Comparison of ENCODE assay signal across 30 cellular contexts in the genomic region with DNA sequence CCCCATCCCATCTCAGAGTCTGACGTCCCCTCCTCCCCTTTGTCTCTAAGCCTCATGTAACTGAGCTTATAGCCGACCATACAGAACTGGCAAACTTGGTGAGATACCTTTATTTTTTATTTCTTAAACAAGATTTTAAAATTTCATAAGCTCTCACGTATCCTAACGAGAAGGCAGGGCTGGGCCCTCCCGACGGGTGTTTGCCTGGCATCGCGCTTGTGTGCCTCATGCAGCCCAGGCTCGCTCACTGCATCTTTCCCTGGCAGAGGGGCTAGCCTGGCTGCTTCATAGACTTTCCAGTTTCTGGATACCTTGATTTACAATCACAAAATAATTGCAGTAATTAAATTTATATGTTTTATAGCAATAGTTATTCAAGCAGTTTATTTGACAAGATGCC.
"Had no signal": no experiment of that assay in that cellular context is flagged by ENCODE, and none has a peak within 500 bp of the region (broad histone marks: within the 10 kb centered on the region; RNA-seq: fewer than 3 reads in every experiment).

No MANE protein-coding gene starts in this region.

- H3K27me3 ChIP-seq: adrenal gland, body of pancreas, esophagus muscularis mucosa, foreskin keratinocyte, gastrocnemius medialis had no signal

- DNase-seq: activated CD4-positive, alpha-beta memory T cell treated with anti-CD3 and anti-CD28 coated beads for 36 hours; activated CD4-positive, alpha-beta T cell treated with anti-CD3 and anti-CD28 coated beads for 36 hours; activated CD4-positive, alpha-beta T cell treated with anti-CD3 and anti-CD28 coated beads, Interleukin-2, amount 10 ng/mL, durations not matched to agents 24 days and 14 days; activated CD4-positive, CD25-positive, alpha-beta regulatory T cell; activated CD4-positive, CD25-positive, alpha-beta regulatory T cell treated with anti-CD3 and anti-CD28 coated beads, Interleukin-2, amount 50 U/mL, for 72 hours; activated CD8-positive, alpha-beta memory T cell treated with anti-CD3 and anti-CD28 coated beads, Interleukin-2, amount 10 ng/mL, durations not matched to agents 7 days and 5 days; activated CD8-positive, alpha-beta memory T cell treated with anti-CD3 and anti-CD28 coated beads, Interleukin-2, amount 50 U/mL, for 4 hours; activated CD8-positive, alpha-beta T cell treated with anti-CD3 and anti-CD28 coated beads, Interleukin-2, amount 10 ng/mL, durations not matched to agents 7 days and 5 days; activated effector memory CD4-positive, alpha-beta T cell treated with anti-CD3 and anti-CD28 coated beads, Interleukin-2, amount 50 U/mL, for 16 hours; activated naive CD4-positive, alpha-beta T cell treated with anti-CD3 and anti-CD28 coated beads for 36 hours; activated naive CD8-positive, alpha-beta T cell treated with anti-CD3 and anti-CD28 coated beads for 36 hours; activated naive CD8-positive, alpha-beta T cell treated with anti-CD3 and anti-CD28 coated beads, Interleukin-2, amount 50 U/mL, for 24 hours; activated T-cell treated with anti-CD3 and anti-CD28 coated beads, Interleukin-2, amount 50 U/mL, for 1 hour; activated T-cell treated with anti-CD3 and anti-CD28 coated beads, Interleukin-2, amount 50 U/mL, for 48 hours; adrenal gland; amygdala; aorta; body of pancreas; caudate nucleus; cortex of kidney; dermis blood vessel endothelial cell; effector CD4-positive, alpha-beta T cell; effector memory CD8-positive, alpha-beta T cell; erythroblast; foreskin keratinocyte; gastrocnemius medialis; glutamatergic neuron; T-helper 2 cell had no signal

- H3K27ac ChIP-seq: adrenal gland, body of pancreas, esophagus muscularis mucosa, foreskin keratinocyte, gastrocnemius medialis had no signal

- H3K4me3 ChIP-seq: adrenal gland, body of pancreas, esophagus muscularis mucosa, gastrocnemius medialis had no signal

- H3K4me1 ChIP-seq: foreskin keratinocyte had no signal

- FAIRE-seq: colon had no signal

- H3K36me3 ChIP-seq: adrenal gland, gastrocnemius medialis had no signal

- H3K9me3 ChIP-seq: adrenal gland, body of pancreas, esophagus muscularis mucosa, gastrocnemius medialis had no signal
